ENCODE assay signal across 13 cellular contexts in genomic region chr2:219398721-219399333, GRCh38. TPM values are rescaled to one million over a fixed set of nuclear protein-coding genes. Genes with fewer than 3 reads are reported as not detected.
A peak's percentile ranks its signal among the peaks of the same experiment; 100 is the strongest.
DNase-seq lines count a peak whose midpoint lies in the region; TF ChIP-seq lines count a peak whose summit lies in the region.
"Had no signal": no experiment of that assay in that cellular context is flagged by ENCODE, and none has a peak within 500 bp of the region (broad histone marks: within the 10 kb centered on the region; RNA-seq: fewer than 3 reads in every experiment).

No MANE protein-coding gene starts in this region.

- no peaks in the 10 kb centered on the region for H3K9me3 ChIP-seq in duodenal mucosa (ENCODE audit: control insufficient read depth in 1 of 2, low read length in 2 of 2)
- no peaks in the 10 kb centered on the region for H3K9me3 ChIP-seq in sigmoid colon
- H3K9me3 ChIP-seq in endodermal cell (ENCODE audit: control insufficient read depth, low read length) = no peaks in the 10 kb centered on the region

- DNase-seq in HCEC 1CT (peak; percentile 65), NCI-H2196 treated with DMSO at 0.1 percent for 48 hours (lab: John Stamatoyannopoulos, UW; ENCODE audit: unreplicated experiment) (peak; percentile 89), sigmoid colon (no peak), endodermal cell (no peak), kidney glomerular epithelial cell (lab: John Stamatoyannopoulos, UW) (no peak), immature natural killer cell (no peak)
- no peak for DNase-seq in activated T-helper 2 cell treated with anti-CD3 and anti-CD28 coated beads, Interferon-gamma antibody, Interleukin-2, Interleukin-4, amounts not matched to agents 10 μg/mL and 5 μg/mL and 100 μg/mL, durations not matched to agents 14 hours and 24 hours and 36 hours (ENCODE audit: low spot score)
- DNase-seq: activated CD4-positive, alpha-beta T cell treated with anti-CD3 and anti-CD28 coated beads, Interleukin-2, amount 50 U/mL, for 1 hour; GOT3; NCI-H1048 had no signal

- no peak for TF ChIP-seq EP300 in sigmoid colon (IDR thresholded peaks at IDR 0.05)

- H3K36me3 Mint-ChIP-seq in endodermal cell (ENCODE audit: low read depth) (no peaks in the 10 kb centered on the region), immature natural killer cell (no peaks in the 10 kb centered on the region)
- H3K36me3 Mint-ChIP-seq in activated T-helper 2 cell treated with anti-CD3 and anti-CD28 coated beads, Interferon-gamma antibody, Interleukin-2, Interleukin-4, amounts not matched to agents 10 μg/mL and 5 μg/mL and 100 μg/mL, durations not matched to agents 14 hours and 24 hours and 36 hours (ENCODE audit: low read depth) = no peaks in the 10 kb centered on the region
- H3K36me3 Mint-ChIP-seq: activated naive CD8-positive, alpha-beta T cell had no signal

- H3K27ac ChIP-seq in duodenal mucosa (ENCODE audit: low read depth, low read length) (no peak overlapping the region), sigmoid colon (peak overlapping the region in 3 of 4 donors; percentile 34 to 54 (median 54)), endodermal cell (ENCODE audit: low read depth, low read length) (no peak overlapping the region)
- H3K27ac ChIP-seq: SK-N-MC had no signal

- H3K4me1 ChIP-seq in duodenal mucosa (ENCODE audit: control insufficient read depth in 1 of 2, insufficient read depth in 2 of 2, low read length in 2 of 2) (peaks cover 18 to 30% of the 10 kb centered on the region in 2 donors), sigmoid colon (peaks cover 0 to 22% (median 5%) of the 10 kb centered on the region in 4 donors), endodermal cell (ENCODE audit: control insufficient read depth, insufficient read depth, low read length) (peaks cover 28% of the 10 kb centered on the region)

- H3K9me3 Mint-ChIP-seq in endodermal cell (no peaks in the 10 kb centered on the region), immature natural killer cell (peaks cover 0 to under 1% (median 0%) of the 10 kb centered on the region in 6 donors)
- no peaks in the 10 kb centered on the region for H3K9me3 Mint-ChIP-seq in activated T-helper 2 cell treated with anti-CD3 and anti-CD28 coated beads, Interferon-gamma antibody, Interleukin-2, Interleukin-4, amounts not matched to agents 10 μg/mL and 5 μg/mL and 100 μg/mL, durations not matched to agents 14 hours and 24 hours and 36 hours

- intact Hi-C loops in sigmoid colon (cut with DNase I) = no loop called here
- intact Hi-C loops in activated T-helper 2 cell treated with anti-CD3 and anti-CD28 coated beads, Interferon-gamma antibody, Interleukin-2, Interleukin-4, amounts not matched to agents 10 μg/mL and 5 μg/mL and 100 μg/mL, durations not matched to agents 14 hours and 24 hours and 36 hours (cut with micrococcal nuclease) = no loop called here

- H3K9ac ChIP-seq in duodenal mucosa (ENCODE audit: low read depth in 1 of 2, low read length in 2 of 2) (peak overlapping the region; percentile 29 to 47), endodermal cell (ENCODE audit: extremely low read depth, low read length, poor library complexity, severe bottlenecking) (no peak overlapping the region)

- H3K4me1 Mint-ChIP-seq in endodermal cell = peaks cover 31% of the 10 kb centered on the region
- no peaks in the 10 kb centered on the region for H3K4me1 Mint-ChIP-seq in immature natural killer cell
- H3K4me1 Mint-ChIP-seq in activated T-helper 2 cell treated with anti-CD3 and anti-CD28 coated beads, Interferon-gamma antibody, Interleukin-2, Interleukin-4, amounts not matched to agents 10 μg/mL and 5 μg/mL and 100 μg/mL, durations not matched to agents 14 hours and 24 hours and 36 hours (ENCODE audit: low read depth) = no peaks in the 10 kb centered on the region

- H3K27ac Mint-ChIP-seq in endodermal cell = no peak overlapping the region
- no peak overlapping the region for H3K27ac Mint-ChIP-seq in immature natural killer cell
- no peak overlapping the region for H3K27ac Mint-ChIP-seq in activated T-helper 2 cell treated with anti-CD3 and anti-CD28 coated beads, Interferon-gamma antibody, Interleukin-2, Interleukin-4, amounts not matched to agents 10 μg/mL and 5 μg/mL and 100 μg/mL, durations not matched to agents 14 hours and 24 hours and 36 hours
- H3K27ac Mint-ChIP-seq: activated naive CD8-positive, alpha-beta T cell had no signal

- no peak for TF ChIP-seq CTCF in sigmoid colon (IDR thresholded peaks at IDR 0.05)
- TF ChIP-seq CTCF in endodermal cell (conservative IDR thresholded peaks at IDR 0.05) = no peak

- H3K36me3 ChIP-seq in duodenal mucosa (ENCODE audit: control insufficient read depth in 1 of 2, insufficient read depth in 2 of 2, low read length in 2 of 2) (no peaks in the 10 kb centered on the region), sigmoid colon (no peaks in the 10 kb centered on the region), endodermal cell (ENCODE audit: control insufficient read depth, insufficient read depth, low read length) (no peaks in the 10 kb centered on the region)

- H3K27me3 ChIP-seq in duodenal mucosa (ENCODE audit: control insufficient read depth in 1 of 2, insufficient read depth in 2 of 2, low read length in 2 of 2) (no peaks in the 10 kb centered on the region), sigmoid colon (no peaks in the 10 kb centered on the region), endodermal cell (ENCODE audit: control insufficient read depth, insufficient read depth, low read length, poor library complexity, severe bottlenecking) (no peaks in the 10 kb centered on the region)

- no peak for TF ChIP-seq POLR2A in sigmoid colon (IDR thresholded peaks at IDR 0.05)

- 8 to 51% methylated on average over 5 of the region's 5 CpGs for WGBS in sigmoid colon, 2 donors
- WGBS in endodermal cell (ENCODE audit: insufficient coverage in 1 of 2, insufficient read length in 1 of 2), 2 experiments = 81 to 86% methylated on average over 1 to 5 of the region's 5 CpGs

- H3K4me3 Mint-ChIP-seq in endodermal cell (no peak overlapping the region), immature natural killer cell (no peak overlapping the region)
- no peak overlapping the region for H3K4me3 Mint-ChIP-seq in activated T-helper 2 cell treated with anti-CD3 and anti-CD28 coated beads, Interferon-gamma antibody, Interleukin-2, Interleukin-4, amounts not matched to agents 10 μg/mL and 5 μg/mL and 100 μg/mL, durations not matched to agents 14 hours and 24 hours and 36 hours (ENCODE audit: low read depth)
- H3K4me3 Mint-ChIP-seq: activated naive CD8-positive, alpha-beta T cell had no signal

- H3K27me3 Mint-ChIP-seq in endodermal cell (ENCODE audit: insufficient read depth) = peaks cover 11% of the 10 kb centered on the region
- H3K27me3 Mint-ChIP-seq in immature natural killer cell (ENCODE audit: low read depth in 3 of 3) = peaks cover 0 to 11% (median 6%) of the 10 kb centered on the region in 3 donors
- peaks cover 13% of the 10 kb centered on the region for H3K27me3 Mint-ChIP-seq in activated T-helper 2 cell treated with anti-CD3 and anti-CD28 coated beads, Interferon-gamma antibody, Interleukin-2, Interleukin-4, amounts not matched to agents 10 μg/mL and 5 μg/mL and 100 μg/mL, durations not matched to agents 14 hours and 24 hours and 36 hours (ENCODE audit: low read depth)
- H3K27me3 Mint-ChIP-seq: activated naive CD8-positive, alpha-beta T cell had no signal

- H3K4me3 ChIP-seq in duodenal mucosa (ENCODE audit: low read depth in 1 of 2, low read length in 2 of 2) (peak overlapping the region in 1 of 2 donors; percentile 30), sigmoid colon (no peak overlapping the region), endodermal cell (ENCODE audit: low read length) (no peak overlapping the region)
- H3K4me3 ChIP-seq: SK-N-MC had no signal

RNA-seq across cellular contexts. Expression of gene DNPEP, which starts 11.1 kb away (rescaled TPM):
- total RNA-seq in sigmoid colon = 10 to 100 TPM; 43.2 to 62.8 (median 53.1) TPM
- 100 to 1,000 TPM; 108 to 137 (median 132) TPM for polyA plus RNA-seq in sigmoid colon
- total RNA-seq in endodermal cell = 10 to 100 TPM; 54.6 to 76.1 TPM
- 48.9 TPM for polyA plus RNA-seq in endodermal cell (2013, experiment 1 of 2)
- 41.6 TPM for polyA plus RNA-seq in endodermal cell (2013, experiment 2 of 2)
- polyA plus RNA-seq in immature natural killer cell = 10 to 100 TPM; 77.4 to 97.9 (median 78.9) TPM
- 117 and 120 TPM in 2 replicates for total RNA-seq in activated T-helper 2 cell treated with anti-CD3 and anti-CD28 coated beads, Interferon-gamma antibody, Interleukin-2, Interleukin-4, amounts not matched to agents 10 μg/mL and 5 μg/mL and 100 μg/mL, durations not matched to agents 14 hours and 24 hours and 36 hours

RNA-seq across cellular contexts. Expression of gene DES, which starts 19.4 kb away (rescaled TPM):
- total RNA-seq in sigmoid colon (over 10,000 TPM in 3 of 4 donors, 1,000 to 10,000 TPM in 1; 7,366 to 30,562 (median 13,340) TPM), endodermal cell (1 to 10 TPM; 1.1 to 3.5 TPM)
- polyA plus RNA-seq in sigmoid colon (100 to 1,000 TPM in 2 of 3 donors, 10 to 100 TPM in 1; 35.1 to 264 (median 162) TPM), immature natural killer cell (not detected)
- 0.96 TPM for polyA plus RNA-seq in endodermal cell (2013, experiment 1 of 2)
- 0.99 TPM for polyA plus RNA-seq in endodermal cell (2013, experiment 2 of 2)
- total RNA-seq in activated T-helper 2 cell treated with anti-CD3 and anti-CD28 coated beads, Interferon-gamma antibody, Interleukin-2, Interleukin-4, amounts not matched to agents 10 μg/mL and 5 μg/mL and 100 μg/mL, durations not matched to agents 14 hours and 24 hours and 36 hours = not detected in 2 replicates

RNA-seq across cellular contexts. Expression of gene SPEG, which starts 35.8 kb away (rescaled TPM):
- 100 to 1,000 TPM; 123 to 321 (median 194) TPM for total RNA-seq in sigmoid colon
- polyA plus RNA-seq in sigmoid colon = 10 to 100 TPM in 2 of 3 donors, 1 to 10 TPM in 1; 6.0 to 25.4 (median 13.4) TPM
- 10 to 100 TPM; 23.1 to 29.8 TPM for total RNA-seq in endodermal cell
- polyA plus RNA-seq in endodermal cell (2013, experiment 1 of 2) = 42.6 TPM
- 38.8 TPM for polyA plus RNA-seq in endodermal cell (2013, experiment 2 of 2)
- polyA plus RNA-seq in immature natural killer cell = not detected
- not detected in 2 replicates for total RNA-seq in activated T-helper 2 cell treated with anti-CD3 and anti-CD28 coated beads, Interferon-gamma antibody, Interleukin-2, Interleukin-4, amounts not matched to agents 10 μg/mL and 5 μg/mL and 100 μg/mL, durations not matched to agents 14 hours and 24 hours and 36 hours

Comparison
In these comparisons a context has a peak if more than half of its experiments do, and no peak if none do; other contexts are left out.
1. DNase-seq: peak in HCEC 1CT (single experiment) and NCI-H2196 treated with DMSO at 0.1 percent for 48 hours (single experiment); none in sigmoid colon (single experiment), endodermal cell (single experiment), kidney glomerular epithelial cell (single experiment), immature natural killer cell (0 of 3) and activated T-helper 2 cell treated with anti-CD3 and anti-CD28 coated beads, Interferon-gamma antibody, Interleukin-2, Interleukin-4, amounts not matched to agents 10 μg/mL and 5 μg/mL and 100 μg/mL, durations not matched to agents 14 hours and 24 hours and 36 hours (single experiment).
2. H3K27ac ChIP-seq: peak in sigmoid colon (3 of 4); none in duodenal mucosa (single experiment) and endodermal cell (single experiment).
3. RNA of gene DES, which starts 19.4 kb away (total RNA-seq): 7,366 to 30,562 TPM in sigmoid colon; 1.1 to 3.5 TPM in endodermal cell and not detected in activated T-helper 2 cell treated with anti-CD3 and anti-CD28 coated beads, Interferon-gamma antibody, Interleukin-2, Interleukin-4, amounts not matched to agents 10 μg/mL and 5 μg/mL and 100 μg/mL, durations not matched to agents 14 hours and 24 hours and 36 hours; every median in the first group is over 1,000 times any median in the second.
4. RNA of gene SPEG, which starts 35.8 kb away (total RNA-seq): 123 to 321 TPM in sigmoid colon and 23.1 to 29.8 TPM in endodermal cell; not detected in activated T-helper 2 cell treated with anti-CD3 and anti-CD28 coated beads, Interferon-gamma antibody, Interleukin-2, Interleukin-4, amounts not matched to agents 10 μg/mL and 5 μg/mL and 100 μg/mL, durations not matched to agents 14 hours and 24 hours and 36 hours; every median in the first group is over 10 times any median in the second.